26 cellular contexts compared by ENCODE assay signal in genomic region chr20:54015496-54015895, GRCh38. TPM values are rescaled to one million over a fixed set of nuclear protein-coding genes. Genes with fewer than 3 reads are reported as not detected.
"Had no signal": no experiment of that assay in that cellular context is flagged by ENCODE, and none has a peak within 500 bp of the region (broad histone marks: within the 10 kb centered on the region; RNA-seq: fewer than 3 reads in every experiment).

No MANE protein-coding gene starts in this region.

- DNase-seq: activated CD4-positive, alpha-beta memory T cell treated with anti-CD3 and anti-CD28 coated beads, Interleukin-2, amount 10 ng/mL, durations not matched to agents 7 days and 5 days; activated CD4-positive, alpha-beta T cell treated with anti-CD3 and anti-CD28 coated beads for 36 hours; activated CD4-positive, alpha-beta T cell treated with anti-CD3 and anti-CD28 coated beads, Interleukin-2, amount 50 U/mL, for 1 hour; activated gamma-delta T cell; activated naive CD4-positive, alpha-beta T cell treated with anti-CD3 and anti-CD28 coated beads for 36 hours; activated T-cell treated with anti-CD3 and anti-CD28 coated beads for 4 hours; activated T-cell treated with anti-CD3 and anti-CD28 coated beads, Interleukin-2, amount 50 U/mL, for 48 hours; amygdala; KG1; NCI-H1048; NCI-H146; NCI-H187 treated with DMSO at 0.1 percent for 48 hours; NCI-H226; NCI-H526; PC-9; SIG-M5; T-helper 1 cell; WERI-Rb-1 had no signal

- H3K4me3 Mint-ChIP-seq: activated CD4-positive, alpha-beta memory T cell treated with anti-CD3 and anti-CD28 coated beads, Interleukin-2, amount 10 ng/mL, durations not matched to agents 7 days and 5 days; activated CD4-positive, alpha-beta T cell treated with anti-CD3 and anti-CD28 coated beads for 36 hours; activated naive CD4-positive, alpha-beta T cell treated with anti-CD3 and anti-CD28 coated beads for 36 hours; activated naive CD8-positive, alpha-beta T cell; activated T-helper 17 cell treated with anti-CD3 and anti-CD28 coated beads, Interleukin-2, amount 50 U/mL, for 72 hours; brain; central memory CD8-positive, alpha-beta T cell had no signal

- H3K9me3 Mint-ChIP-seq: activated CD4-positive, alpha-beta memory T cell treated with anti-CD3 and anti-CD28 coated beads, Interleukin-2, amount 10 ng/mL, durations not matched to agents 7 days and 5 days; activated naive CD4-positive, alpha-beta T cell treated with anti-CD3 and anti-CD28 coated beads for 36 hours; activated T-helper 17 cell treated with anti-CD3 and anti-CD28 coated beads, Interleukin-2, amount 50 U/mL, for 72 hours; central memory CD8-positive, alpha-beta T cell had no signal

- H3K27ac Mint-ChIP-seq: activated CD4-positive, alpha-beta memory T cell treated with anti-CD3 and anti-CD28 coated beads, Interleukin-2, amount 10 ng/mL, durations not matched to agents 7 days and 5 days; activated CD4-positive, alpha-beta T cell treated with anti-CD3 and anti-CD28 coated beads for 36 hours; activated naive CD4-positive, alpha-beta T cell treated with anti-CD3 and anti-CD28 coated beads for 36 hours; activated naive CD8-positive, alpha-beta T cell; activated T-helper 17 cell treated with anti-CD3 and anti-CD28 coated beads, Interleukin-2, amount 50 U/mL, for 72 hours had no signal

- H3K36me3 Mint-ChIP-seq: activated naive CD8-positive, alpha-beta T cell; brain had no signal

- H3K27ac ChIP-seq: PC-9, WERI-Rb-1 had no signal

- H3K27me3 Mint-ChIP-seq: activated CD4-positive, alpha-beta memory T cell treated with anti-CD3 and anti-CD28 coated beads, Interleukin-2, amount 10 ng/mL, durations not matched to agents 7 days and 5 days; activated naive CD8-positive, alpha-beta T cell; brain had no signal

- H3K36me3 ChIP-seq: WERI-Rb-1 had no signal

- H3K4me3 ChIP-seq: PC-9 had no signal

- H3K4me1 Mint-ChIP-seq: central memory CD8-positive, alpha-beta T cell had no signal

RNA-seq across cellular contexts. Expression of gene BCAS1, which starts 54.9 kb away (rescaled TPM):
- total RNA-seq: activated CD4-positive, alpha-beta memory T cell treated with anti-CD3 and anti-CD28 coated beads, Interleukin-2, amount 10 ng/mL, durations not matched to agents 7 days and 5 days; astrocyte; LHCN-M2; NCI-H460; T-helper 2 cell treated with Interferon-gamma antibody and Interleukin-4, amounts not matched to agents 100 ng/mL and 5 ng/mL, for 36 hours had no signal
